ENCODE assay signal across 1 cellular context in the genomic region with DNA sequence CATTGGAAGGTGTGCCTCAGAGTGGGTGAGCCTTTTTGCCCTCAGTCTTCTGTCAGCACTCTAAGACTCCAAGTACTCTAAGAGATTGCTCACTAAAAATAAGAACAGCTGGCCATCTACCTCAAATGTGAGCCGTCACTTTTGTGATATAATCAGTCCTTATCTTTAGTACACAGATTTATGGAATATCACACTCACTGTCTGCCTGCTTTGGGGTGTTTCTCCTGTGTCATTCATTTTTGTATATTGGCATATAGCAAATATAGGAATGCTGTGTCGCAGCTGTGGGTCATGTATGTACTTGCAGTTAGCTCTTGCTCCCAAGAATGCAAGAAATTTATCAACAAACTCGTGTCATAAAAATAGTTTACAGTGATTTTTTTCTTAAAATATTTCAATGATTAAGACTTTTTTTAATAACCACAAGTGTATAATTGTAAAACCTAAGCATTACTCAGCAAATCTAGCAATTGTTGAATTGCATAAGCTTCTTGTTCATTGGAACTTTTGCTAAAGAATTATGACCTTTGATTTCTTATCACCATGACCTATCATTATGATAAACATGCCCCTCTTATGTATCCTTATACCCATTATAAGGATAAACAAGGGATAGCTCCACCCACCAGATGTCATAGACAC.
TF ChIP-seq lines count a peak whose summit lies in the region.

No MANE protein-coding gene starts in this region.

TF ChIP-seq in K562, 482 proteins besides CTCF, POLR2A, EP300 and RAD21 (continued from another document and continues in another):
- TF ChIP-seq, protein P1, sequence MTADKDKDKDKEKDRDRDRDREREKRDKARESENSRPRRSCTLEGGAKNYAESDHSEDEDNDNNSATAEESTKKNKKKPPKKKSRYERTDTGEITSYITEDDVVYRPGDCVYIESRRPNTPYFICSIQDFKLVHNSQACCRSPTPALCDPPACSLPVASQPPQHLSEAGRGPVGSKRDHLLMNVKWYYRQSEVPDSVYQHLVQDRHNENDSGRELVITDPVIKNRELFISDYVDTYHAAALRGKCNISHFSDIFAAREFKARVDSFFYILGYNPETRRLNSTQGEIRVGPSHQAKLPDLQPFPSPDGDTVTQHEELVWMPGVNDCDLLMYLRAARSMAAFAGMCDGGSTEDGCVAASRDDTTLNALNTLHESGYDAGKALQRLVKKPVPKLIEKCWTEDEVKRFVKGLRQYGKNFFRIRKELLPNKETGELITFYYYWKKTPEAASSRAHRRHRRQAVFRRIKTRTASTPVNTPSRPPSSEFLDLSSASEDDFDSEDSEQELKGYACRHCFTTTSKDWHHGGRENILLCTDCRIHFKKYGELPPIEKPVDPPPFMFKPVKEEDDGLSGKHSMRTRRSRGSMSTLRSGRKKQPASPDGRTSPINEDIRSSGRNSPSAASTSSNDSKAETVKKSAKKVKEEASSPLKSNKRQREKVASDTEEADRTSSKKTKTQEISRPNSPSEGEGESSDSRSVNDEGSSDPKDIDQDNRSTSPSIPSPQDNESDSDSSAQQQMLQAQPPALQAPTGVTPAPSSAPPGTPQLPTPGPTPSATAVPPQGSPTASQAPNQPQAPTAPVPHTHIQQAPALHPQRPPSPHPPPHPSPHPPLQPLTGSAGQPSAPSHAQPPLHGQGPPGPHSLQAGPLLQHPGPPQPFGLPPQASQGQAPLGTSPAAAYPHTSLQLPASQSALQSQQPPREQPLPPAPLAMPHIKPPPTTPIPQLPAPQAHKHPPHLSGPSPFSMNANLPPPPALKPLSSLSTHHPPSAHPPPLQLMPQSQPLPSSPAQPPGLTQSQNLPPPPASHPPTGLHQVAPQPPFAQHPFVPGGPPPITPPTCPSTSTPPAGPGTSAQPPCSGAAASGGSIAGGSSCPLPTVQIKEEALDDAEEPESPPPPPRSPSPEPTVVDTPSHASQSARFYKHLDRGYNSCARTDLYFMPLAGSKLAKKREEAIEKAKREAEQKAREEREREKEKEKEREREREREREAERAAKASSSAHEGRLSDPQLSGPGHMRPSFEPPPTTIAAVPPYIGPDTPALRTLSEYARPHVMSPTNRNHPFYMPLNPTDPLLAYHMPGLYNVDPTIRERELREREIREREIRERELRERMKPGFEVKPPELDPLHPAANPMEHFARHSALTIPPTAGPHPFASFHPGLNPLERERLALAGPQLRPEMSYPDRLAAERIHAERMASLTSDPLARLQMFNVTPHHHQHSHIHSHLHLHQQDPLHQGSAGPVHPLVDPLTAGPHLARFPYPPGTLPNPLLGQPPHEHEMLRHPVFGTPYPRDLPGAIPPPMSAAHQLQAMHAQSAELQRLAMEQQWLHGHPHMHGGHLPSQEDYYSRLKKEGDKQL (CRISPR knock-in tag; IDR thresholded peaks at IDR 0.05; ENCODE audit: borderline replicate concordance): no peak
- TF ChIP-seq HDAC3 (IDR thresholded peaks at IDR 0.05; ENCODE audit: borderline replicate concordance, partially characterized antibody) (no peak), E2F3 (CRISPR knock-in tag; IDR thresholded peaks at IDR 0.05) (no peak), CREBBP (IDR thresholded peaks at IDR 0.05; ENCODE audit: low read depth, low read length) (no peak), RFX1 (IDR thresholded peaks at IDR 0.05) (no peak), ASH1L (IDR thresholded peaks at IDR 0.05; ENCODE audit: borderline replicate concordance, low read depth, partially characterized antibody) (no peak), NFE2 (IDR thresholded peaks at IDR 0.05; ENCODE audit: low read depth) (0 out of 2 replicates have a peak, but pooled peaks have one; percentile 9), PCBP2 (IDR thresholded peaks at IDR 0.05; ENCODE audit: low read depth, low read length, poor library complexity, severe bottlenecking) (no peak), CBX3 (IDR thresholded peaks at IDR 0.05; ENCODE audit: borderline replicate concordance in 1 of 2, low read length in 2 of 2) (no peak), ZFP30 (CRISPR knock-in tag; IDR thresholded peaks at IDR 0.05; ENCODE audit: borderline replicate concordance) (no peak), GABPB1 (CRISPR knock-in tag; IDR thresholded peaks at IDR 0.05) (no peak), ARNT (IDR thresholded peaks at IDR 0.05) (no peak), MED1 (CRISPR knock-in tag; IDR thresholded peaks at IDR 0.05; ENCODE audit: borderline replicate concordance) (no peak), SMC3 (conservative IDR thresholded peaks at IDR 0.05; ENCODE audit: insufficient read depth, low read depth, low read length) (no peak), SMAD2 (IDR thresholded peaks at IDR 0.05; ENCODE audit: low read depth, low read length) (no peak), YBX1 (IDR thresholded peaks at IDR 0.05) (no peak), NFXL1 (CRISPR knock-in tag; IDR thresholded peaks at IDR 0.05) (no peak), ZBTB17 (CRISPR knock-in tag; IDR thresholded peaks at IDR 0.05) (no peak), FOSL1 (tag; conservative IDR thresholded peaks at IDR 0.05) (peak; percentile 56), ZNF589 (CRISPR knock-in tag; IDR thresholded peaks at IDR 0.05; ENCODE audit: low read depth) (no peak), ATF7 (IDR thresholded peaks at IDR 0.05) (0 out of 2 replicates have a peak, but pooled peaks have one; percentile 21), SAFB2 (IDR thresholded peaks at IDR 0.05; ENCODE audit: borderline replicate concordance, low read depth, low read length, severe bottlenecking) (no peak), MAFG (tag; conservative IDR thresholded peaks at IDR 0.05) (peak; percentile 70), FOXK1 (CRISPR knock-in tag; IDR thresholded peaks at IDR 0.05; ENCODE audit: borderline replicate concordance) (no peak), KDM1A (IDR thresholded peaks at IDR 0.05) (peak; percentile 75 to 77), HNRNPH1 (optimal IDR thresholded peaks at IDR 0.05; ENCODE audit: low read depth, low read length) (no peak), MTF1 (CRISPR knock-in tag; IDR thresholded peaks at IDR 0.05; ENCODE audit: borderline replicate concordance) (no peak), TAL1 (IDR thresholded peaks at IDR 0.05) (peak; percentile 52), ZNF316 (IDR thresholded peaks at IDR 0.05) (peak; percentile 84), SIX5 (IDR thresholded peaks at IDR 0.05; ENCODE audit: borderline replicate concordance in 1 of 2, insufficient read depth in 1 of 2, low read depth in 1 of 2, low read length in 2 of 2) (no peak), MAFF (IDR thresholded peaks at IDR 0.05; ENCODE audit: low read length) (0 out of 2 replicates have a peak, but pooled peaks have one; percentile 15), NR4A1 (CRISPR knock-in tag; IDR thresholded peaks at IDR 0.05) (no peak), NR4A1 (tag; IDR thresholded peaks at IDR 0.05) (no peak), LCOR (CRISPR knock-in tag; IDR thresholded peaks at IDR 0.05) (no peak), FOXJ3 (CRISPR knock-in tag; IDR thresholded peaks at IDR 0.05) (no peak), NFIX (CRISPR knock-in tag; IDR thresholded peaks at IDR 0.05; ENCODE audit: low read depth) (no peak), NCOR1 (IDR thresholded peaks at IDR 0.05) (no peak), ZNF143 (CRISPR knock-in tag; IDR thresholded peaks at IDR 0.05) (no peak), PHF20 (IDR thresholded peaks at IDR 0.05; ENCODE audit: partially characterized antibody) (no peak), ZNF717 (CRISPR knock-in tag; IDR thresholded peaks at IDR 0.05) (no peak), KAT7 (CRISPR knock-in tag; IDR thresholded peaks at IDR 0.05; ENCODE audit: borderline replicate concordance) (no peak)
- TF ChIP-seq, protein P2, sequence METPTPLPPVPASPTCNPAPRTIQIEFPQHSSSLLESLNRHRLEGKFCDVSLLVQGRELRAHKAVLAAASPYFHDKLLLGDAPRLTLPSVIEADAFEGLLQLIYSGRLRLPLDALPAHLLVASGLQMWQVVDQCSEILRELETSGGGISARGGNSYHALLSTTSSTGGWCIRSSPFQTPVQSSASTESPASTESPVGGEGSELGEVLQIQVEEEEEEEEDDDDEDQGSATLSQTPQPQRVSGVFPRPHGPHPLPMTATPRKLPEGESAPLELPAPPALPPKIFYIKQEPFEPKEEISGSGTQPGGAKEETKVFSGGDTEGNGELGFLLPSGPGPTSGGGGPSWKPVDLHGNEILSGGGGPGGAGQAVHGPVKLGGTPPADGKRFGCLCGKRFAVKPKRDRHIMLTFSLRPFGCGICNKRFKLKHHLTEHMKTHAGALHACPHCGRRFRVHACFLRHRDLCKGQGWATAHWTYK (CRISPR knock-in tag; IDR thresholded peaks at IDR 0.05): no peak
- TF ChIP-seq, protein P3, sequence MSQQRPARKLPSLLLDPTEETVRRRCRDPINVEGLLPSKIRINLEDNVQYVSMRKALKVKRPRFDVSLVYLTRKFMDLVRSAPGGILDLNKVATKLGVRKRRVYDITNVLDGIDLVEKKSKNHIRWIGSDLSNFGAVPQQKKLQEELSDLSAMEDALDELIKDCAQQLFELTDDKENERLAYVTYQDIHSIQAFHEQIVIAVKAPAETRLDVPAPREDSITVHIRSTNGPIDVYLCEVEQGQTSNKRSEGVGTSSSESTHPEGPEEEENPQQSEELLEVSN (IDR thresholded peaks at IDR 0.05; ENCODE audit: borderline replicate concordance in 1 of 2, extremely low read depth in 1 of 2, insufficient read depth in 1 of 2, insufficient read length in 1 of 2, low read depth in 1 of 2, low read length in 1 of 2, poor library complexity in 1 of 2, severe bottlenecking in 1 of 2): no peak
- TF ChIP-seq, protein P4, sequence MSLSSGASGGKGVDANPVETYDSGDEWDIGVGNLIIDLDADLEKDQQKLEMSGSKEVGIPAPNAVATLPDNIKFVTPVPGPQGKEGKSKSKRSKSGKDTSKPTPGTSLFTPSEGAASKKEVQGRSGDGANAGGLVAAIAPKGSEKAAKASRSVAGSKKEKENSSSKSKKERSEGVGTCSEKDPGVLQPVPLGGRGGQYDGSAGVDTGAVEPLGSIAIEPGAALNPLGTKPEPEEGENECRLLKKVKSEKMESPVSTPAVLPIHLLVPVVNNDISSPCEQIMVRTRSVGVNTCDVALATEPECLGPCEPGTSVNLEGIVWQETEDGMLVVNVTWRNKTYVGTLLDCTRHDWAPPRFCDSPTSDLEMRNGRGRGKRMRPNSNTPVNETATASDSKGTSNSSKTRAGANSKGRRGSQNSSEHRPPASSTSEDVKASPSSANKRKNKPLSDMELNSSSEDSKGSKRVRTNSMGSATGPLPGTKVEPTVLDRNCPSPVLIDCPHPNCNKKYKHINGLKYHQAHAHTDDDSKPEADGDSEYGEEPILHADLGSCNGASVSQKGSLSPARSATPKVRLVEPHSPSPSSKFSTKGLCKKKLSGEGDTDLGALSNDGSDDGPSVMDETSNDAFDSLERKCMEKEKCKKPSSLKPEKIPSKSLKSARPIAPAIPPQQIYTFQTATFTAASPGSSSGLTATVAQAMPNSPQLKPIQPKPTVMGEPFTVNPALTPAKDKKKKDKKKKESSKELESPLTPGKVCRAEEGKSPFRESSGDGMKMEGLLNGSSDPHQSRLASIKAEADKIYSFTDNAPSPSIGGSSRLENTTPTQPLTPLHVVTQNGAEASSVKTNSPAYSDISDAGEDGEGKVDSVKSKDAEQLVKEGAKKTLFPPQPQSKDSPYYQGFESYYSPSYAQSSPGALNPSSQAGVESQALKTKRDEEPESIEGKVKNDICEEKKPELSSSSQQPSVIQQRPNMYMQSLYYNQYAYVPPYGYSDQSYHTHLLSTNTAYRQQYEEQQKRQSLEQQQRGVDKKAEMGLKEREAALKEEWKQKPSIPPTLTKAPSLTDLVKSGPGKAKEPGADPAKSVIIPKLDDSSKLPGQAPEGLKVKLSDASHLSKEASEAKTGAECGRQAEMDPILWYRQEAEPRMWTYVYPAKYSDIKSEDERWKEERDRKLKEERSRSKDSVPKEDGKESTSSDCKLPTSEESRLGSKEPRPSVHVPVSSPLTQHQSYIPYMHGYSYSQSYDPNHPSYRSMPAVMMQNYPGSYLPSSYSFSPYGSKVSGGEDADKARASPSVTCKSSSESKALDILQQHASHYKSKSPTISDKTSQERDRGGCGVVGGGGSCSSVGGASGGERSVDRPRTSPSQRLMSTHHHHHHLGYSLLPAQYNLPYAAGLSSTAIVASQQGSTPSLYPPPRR (CRISPR knock-in tag; IDR thresholded peaks at IDR 0.05; ENCODE audit: borderline replicate concordance): no peak
- TF ChIP-seq, protein P5, sequence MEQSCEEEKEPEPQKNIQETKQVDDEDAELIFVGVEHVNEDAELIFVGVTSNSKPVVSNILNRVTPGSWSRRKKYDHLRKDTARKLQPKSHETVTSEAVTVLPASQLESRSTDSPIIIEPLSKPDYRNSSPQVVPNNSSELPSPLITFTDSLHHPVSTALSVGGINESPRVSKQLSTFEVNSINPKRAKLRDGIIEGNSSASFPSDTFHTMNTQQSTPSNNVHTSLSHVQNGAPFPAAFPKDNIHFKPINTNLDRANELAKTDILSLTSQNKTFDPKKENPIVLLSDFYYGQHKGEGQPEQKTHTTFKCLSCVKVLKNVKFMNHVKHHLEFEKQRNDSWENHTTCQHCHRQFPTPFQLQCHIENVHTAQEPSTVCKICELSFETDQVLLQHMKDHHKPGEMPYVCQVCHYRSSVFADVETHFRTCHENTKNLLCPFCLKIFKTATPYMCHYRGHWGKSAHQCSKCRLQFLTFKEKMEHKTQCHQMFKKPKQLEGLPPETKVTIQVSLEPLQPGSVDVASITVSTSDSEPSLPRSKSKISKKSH (CRISPR knock-in tag; IDR thresholded peaks at IDR 0.05): no peak
- TF ChIP-seq, protein P6, sequence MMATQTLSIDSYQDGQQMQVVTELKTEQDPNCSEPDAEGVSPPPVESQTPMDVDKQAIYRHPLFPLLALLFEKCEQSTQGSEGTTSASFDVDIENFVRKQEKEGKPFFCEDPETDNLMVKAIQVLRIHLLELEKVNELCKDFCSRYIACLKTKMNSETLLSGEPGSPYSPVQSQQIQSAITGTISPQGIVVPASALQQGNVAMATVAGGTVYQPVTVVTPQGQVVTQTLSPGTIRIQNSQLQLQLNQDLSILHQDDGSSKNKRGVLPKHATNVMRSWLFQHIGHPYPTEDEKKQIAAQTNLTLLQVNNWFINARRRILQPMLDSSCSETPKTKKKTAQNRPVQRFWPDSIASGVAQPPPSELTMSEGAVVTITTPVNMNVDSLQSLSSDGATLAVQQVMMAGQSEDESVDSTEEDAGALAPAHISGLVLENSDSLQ (IDR thresholded peaks at IDR 0.05): peak; percentile 55
- TF ChIP-seq, protein P7, sequence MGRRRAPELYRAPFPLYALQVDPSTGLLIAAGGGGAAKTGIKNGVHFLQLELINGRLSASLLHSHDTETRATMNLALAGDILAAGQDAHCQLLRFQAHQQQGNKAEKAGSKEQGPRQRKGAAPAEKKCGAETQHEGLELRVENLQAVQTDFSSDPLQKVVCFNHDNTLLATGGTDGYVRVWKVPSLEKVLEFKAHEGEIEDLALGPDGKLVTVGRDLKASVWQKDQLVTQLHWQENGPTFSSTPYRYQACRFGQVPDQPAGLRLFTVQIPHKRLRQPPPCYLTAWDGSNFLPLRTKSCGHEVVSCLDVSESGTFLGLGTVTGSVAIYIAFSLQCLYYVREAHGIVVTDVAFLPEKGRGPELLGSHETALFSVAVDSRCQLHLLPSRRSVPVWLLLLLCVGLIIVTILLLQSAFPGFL (CRISPR knock-in tag; IDR thresholded peaks at IDR 0.05): no peak
- TF ChIP-seq, protein P8, sequence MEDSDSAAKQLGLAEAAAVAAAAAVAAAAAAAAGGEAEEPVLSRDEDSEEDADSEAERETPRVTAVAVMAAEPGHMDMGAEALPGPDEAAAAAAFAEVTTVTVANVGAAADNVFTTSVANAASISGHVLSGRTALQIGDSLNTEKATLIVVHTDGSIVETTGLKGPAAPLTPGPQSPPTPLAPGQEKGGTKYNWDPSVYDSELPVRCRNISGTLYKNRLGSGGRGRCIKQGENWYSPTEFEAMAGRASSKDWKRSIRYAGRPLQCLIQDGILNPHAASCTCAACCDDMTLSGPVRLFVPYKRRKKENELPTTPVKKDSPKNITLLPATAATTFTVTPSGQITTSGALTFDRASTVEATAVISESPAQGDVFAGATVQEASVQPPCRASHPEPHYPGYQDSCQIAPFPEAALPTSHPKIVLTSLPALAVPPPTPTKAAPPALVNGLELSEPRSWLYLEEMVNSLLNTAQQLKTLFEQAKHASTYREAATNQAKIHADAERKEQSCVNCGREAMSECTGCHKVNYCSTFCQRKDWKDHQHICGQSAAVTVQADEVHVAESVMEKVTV (CRISPR knock-in tag; IDR thresholded peaks at IDR 0.05): no peak
